In genomic region chr21:32413697-32414578, GRCh38 we compare ENCODE assay signal across 8 cellular contexts. TPM values are rescaled to one million over a fixed set of nuclear protein-coding genes. Genes with fewer than 3 reads are reported as not detected.
DNase-seq lines count a peak whose midpoint lies in the region; ATAC-seq and TF ChIP-seq lines count a peak whose summit lies in the region.

No MANE protein-coding gene starts in this region.

- H3K9ac ChIP-seq in endodermal cell (ENCODE audit: extremely low read depth, low read length, poor library complexity, severe bottlenecking), result no peak overlapping the region

- CTCF ChIA-PET in CD8-positive, alpha-beta T cell (lab: Charles Lee), result interaction anchor here (0.8 to 6.1 kb wide), 5 partner anchors 11 to 187 kb away, joined by 3 to 32 read pairs (median 3); no protein-coding TSS in a partner anchor

- H3K4me3 Mint-ChIP-seq in CD8-positive, alpha-beta T cell, result peak overlapping the region; percentile 89
- peak overlapping the region; percentile 47 for H3K4me3 Mint-ChIP-seq in endodermal cell
- peak overlapping the region; percentile 82 for H3K4me3 Mint-ChIP-seq in neural crest cell
- no peak overlapping the region for H3K4me3 Mint-ChIP-seq in endothelial cell (ENCODE audit: unreplicated experiment)

- no peak for ATAC-seq in CD8-positive, alpha-beta T cell
- ATAC-seq in GM18907 (IDR thresholded peaks at IDR 0.05; ENCODE audit: unreplicated experiment), result no peak
- no peak for ATAC-seq in activated CD4-positive, CD25-positive, alpha-beta regulatory T cell treated with anti-CD3 and anti-CD28 coated beads, Interleukin-2, amount 50 U/mL, for 24 hours

- no peaks in the 10 kb centered on the region for H3K27me3 ChIP-seq in CD8-positive, alpha-beta T cell (ENCODE audit: insufficient read depth, low read length)
- peaks cover 71% of the 10 kb centered on the region for H3K27me3 ChIP-seq in endodermal cell (ENCODE audit: control insufficient read depth, insufficient read depth, low read length, poor library complexity, severe bottlenecking)

- no peaks in the 10 kb centered on the region for H3K36me3 ChIP-seq in CD8-positive, alpha-beta T cell (ENCODE audit: insufficient read depth, low read length)
- H3K36me3 ChIP-seq in endodermal cell (ENCODE audit: control insufficient read depth, insufficient read depth, low read length), result no peaks in the 10 kb centered on the region

- no peak for DNase-seq in CD8-positive, alpha-beta T cell
- peak; percentile 30 for DNase-seq in RPMI7951 (ENCODE audit: low read depth)
- DNase-seq in endodermal cell, result no peak
- no peak for DNase-seq in neural crest cell (ENCODE audit: low read depth, low spot score)
- no peak for DNase-seq in endothelial cell (ENCODE audit: low spot score)
- DNase-seq in HuH-7 (ENCODE audit: low spot score), result no peak

- no peaks in the 10 kb centered on the region for H3K9me3 ChIP-seq in CD8-positive, alpha-beta T cell (ENCODE audit: low read length)
- H3K9me3 ChIP-seq in endodermal cell (ENCODE audit: control insufficient read depth, low read length), result no peaks in the 10 kb centered on the region

- peak overlapping the region; percentile 94 for H3K27ac Mint-ChIP-seq in CD8-positive, alpha-beta T cell
- H3K27ac Mint-ChIP-seq in endodermal cell, result no peak overlapping the region
- H3K27ac Mint-ChIP-seq in neural crest cell (ENCODE audit: unreplicated experiment), result no peak overlapping the region
- no peak overlapping the region for H3K27ac Mint-ChIP-seq in endothelial cell (ENCODE audit: unreplicated experiment)

- intact Hi-C loops in CD8-positive, alpha-beta T cell (cut with DNase I, micrococcal nuclease), result loop anchor here (5.0 kb wide), 5 partner anchors 73 to 358 kb away; partner anchors contain the start of genes CFAP298 (in 1 of the 2), MIS18A (in 1 of the 2), PAXBP1 (in 1 of the 2) and SYNJ1 (in 1 of the 2)

- no peak overlapping the region for H3K27ac ChIP-seq in CD8-positive, alpha-beta T cell (ENCODE audit: low read depth, low read length)
- no peak overlapping the region for H3K27ac ChIP-seq in endodermal cell (ENCODE audit: low read depth, low read length)

- H3K4me1 ChIP-seq in CD8-positive, alpha-beta T cell (ENCODE audit: insufficient read depth, low read length), result peaks cover 24% of the 10 kb centered on the region
- no peaks in the 10 kb centered on the region for H3K4me1 ChIP-seq in endodermal cell (ENCODE audit: control insufficient read depth, insufficient read depth, low read length)

- H3K4me1 Mint-ChIP-seq in CD8-positive, alpha-beta T cell (ENCODE audit: low read depth), result peaks cover 40% of the 10 kb centered on the region
- peaks cover 7% of the 10 kb centered on the region for H3K4me1 Mint-ChIP-seq in endodermal cell
- H3K4me1 Mint-ChIP-seq in neural crest cell, result peaks cover 30% of the 10 kb centered on the region
- H3K4me1 Mint-ChIP-seq in endothelial cell (ENCODE audit: unreplicated experiment), result peaks cover 3% of the 10 kb centered on the region

- H3K4me3 ChIP-seq in CD8-positive, alpha-beta T cell (ENCODE audit: low read depth, low read length), result peak overlapping the region; percentile 63
- no peak overlapping the region for H3K4me3 ChIP-seq in endodermal cell (ENCODE audit: low read length)

- POLR2A ChIA-PET in CD8-positive, alpha-beta T cell (lab: Charles Lee), result interaction anchor here (1.6 to 3.7 kb wide), 3 partner anchors 12 to 357 kb away, joined by 3 to 43 read pairs (median 5); partner anchors contain the start of gene PAXBP1

- H3K27me3 Mint-ChIP-seq in CD8-positive, alpha-beta T cell (ENCODE audit: low read depth), result no peaks in the 10 kb centered on the region
- H3K27me3 Mint-ChIP-seq in endodermal cell (ENCODE audit: insufficient read depth) (peaks cover 71% of the 10 kb centered on the region), neural crest cell (ENCODE audit: low read depth) (peaks cover 72% of the 10 kb centered on the region), endothelial cell (ENCODE audit: unreplicated experiment) (peaks cover 13% of the 10 kb centered on the region)

- H3K36me3 Mint-ChIP-seq in CD8-positive, alpha-beta T cell, result peaks cover 9% of the 10 kb centered on the region
- H3K36me3 Mint-ChIP-seq in endodermal cell (ENCODE audit: low read depth) (no peaks in the 10 kb centered on the region), neural crest cell (ENCODE audit: low read depth) (no peaks in the 10 kb centered on the region), endothelial cell (ENCODE audit: low read depth, unreplicated experiment) (peaks cover 3% of the 10 kb centered on the region)

- WGBS in endodermal cell (ENCODE audit: insufficient coverage in 1 of 2, insufficient read length in 1 of 2), 2 experiments, result 78 to 87% methylated on average over 7 of the region's 7 CpGs

- no peak for TF ChIP-seq CTCF in CD8-positive, alpha-beta T cell (IDR thresholded peaks at IDR 0.05)
- TF ChIP-seq CTCF in endodermal cell (conservative IDR thresholded peaks at IDR 0.05) (no peak), neural crest cell (conservative IDR thresholded peaks at IDR 0.05) (no peak), endothelial cell (IDR thresholded peaks at IDR 0.05; ENCODE audit: unreplicated experiment) (no peak)

- no peaks in the 10 kb centered on the region for H3K9me3 Mint-ChIP-seq in CD8-positive, alpha-beta T cell
- H3K9me3 Mint-ChIP-seq in endodermal cell, result no peaks in the 10 kb centered on the region
- H3K9me3 Mint-ChIP-seq in neural crest cell, result no peaks in the 10 kb centered on the region
- H3K9me3 Mint-ChIP-seq in endothelial cell (ENCODE audit: unreplicated experiment), result no peaks in the 10 kb centered on the region

RNA-seq across cellular contexts. Expression of gene EVA1C, which starts 1.4 kb away (rescaled TPM):
- 10 to 100 TPM in 1 of 2 experiments, 1 to 10 TPM in 1; 6.9 to 10.3 TPM for total RNA-seq in CD8-positive, alpha-beta T cell
- total RNA-seq in RPMI7951 (2014; rRNA removed; shearing (Covaris generic)), result 9.6 and 11.8 TPM in 2 replicates
- total RNA-seq in endodermal cell, result under 1 TPM in 1 of 2 donors, not detected in 1; 0.68 TPM
- polyA plus RNA-seq in endodermal cell (2013, experiment 1 of 2), result 1.1 TPM
- polyA plus RNA-seq in endodermal cell (2013, experiment 2 of 2), result 0.95 TPM
- total RNA-seq in neural crest cell, result not detected in 2 replicates
- 1.1 TPM for total RNA-seq in endothelial cell (ENCODE audit: unreplicated experiment)

RNA-seq across cellular contexts. Expression of gene URB1, which starts 21.1 kb away (rescaled TPM):
- total RNA-seq in CD8-positive, alpha-beta T cell, result 1 to 10 TPM; 5.4 to 5.9 TPM
- total RNA-seq in RPMI7951 (2014; rRNA removed; shearing (Covaris generic)), result 7.2 and 9.3 TPM in 2 replicates
- total RNA-seq in endodermal cell (10 to 100 TPM in 1 of 2 donors, 1 to 10 TPM in 1; 9.4 to 14.0 TPM), neural crest cell (22.2 and 23.1 TPM in 2 replicates), endothelial cell (ENCODE audit: unreplicated experiment) (10.6 TPM)
- polyA plus RNA-seq in endodermal cell (2013, experiment 1 of 2), result 9.7 TPM
- 9.0 TPM for polyA plus RNA-seq in endodermal cell (2013, experiment 2 of 2)
